In the genomic region with DNA sequence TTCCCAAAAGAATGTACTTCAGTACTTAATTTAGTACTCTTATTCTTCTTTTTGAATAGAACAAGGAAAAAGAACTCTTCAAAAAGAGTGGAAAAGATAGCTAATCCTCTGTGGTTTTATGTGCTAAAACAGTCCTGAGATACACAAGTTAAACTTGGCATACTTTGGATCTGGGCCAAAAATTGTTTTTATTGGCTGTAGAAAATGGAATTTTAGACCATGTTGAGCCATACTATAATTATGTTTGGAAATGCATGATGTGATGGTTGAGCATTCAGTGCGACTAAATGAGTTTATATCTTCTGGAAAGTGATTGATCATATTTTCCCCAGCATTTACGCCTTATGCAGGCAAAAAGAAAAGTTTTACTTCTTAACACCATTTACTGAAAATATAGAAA, we compare ENCODE assay signal across 1 cellular context.
TF ChIP-seq lines count a peak whose summit lies in the region.

No MANE protein-coding gene starts in this region.

TF ChIP-seq in HEK293, 187 proteins besides CTCF, POLR2A, EP300 and RAD21:
- no peak for TF ChIP-seq ZNF558 (tag by site-specific recombination; IDR thresholded peaks at IDR 0.05)
- peak; percentile 47 for TF ChIP-seq PRDM6 (tag by site-specific recombination; IDR thresholded peaks at IDR 0.05)
- TF ChIP-seq ZBTB44 (tag by site-specific recombination; IDR thresholded peaks at IDR 0.05), result no peak
- no peak for TF ChIP-seq SP7 (tag by site-specific recombination; IDR thresholded peaks at IDR 0.05)
- no peak for TF ChIP-seq ZNF292 (tag by site-specific recombination; IDR thresholded peaks at IDR 0.05; ENCODE audit: borderline replicate concordance, low read depth)
- TF ChIP-seq ZNF221 (tag by site-specific recombination; IDR thresholded peaks at IDR 0.05; ENCODE audit: borderline replicate concordance), result 0 out of 2 replicates have a peak, but pooled peaks have one; percentile 21
